8 cellular contexts compared by ENCODE assay signal in the genomic region with DNA sequence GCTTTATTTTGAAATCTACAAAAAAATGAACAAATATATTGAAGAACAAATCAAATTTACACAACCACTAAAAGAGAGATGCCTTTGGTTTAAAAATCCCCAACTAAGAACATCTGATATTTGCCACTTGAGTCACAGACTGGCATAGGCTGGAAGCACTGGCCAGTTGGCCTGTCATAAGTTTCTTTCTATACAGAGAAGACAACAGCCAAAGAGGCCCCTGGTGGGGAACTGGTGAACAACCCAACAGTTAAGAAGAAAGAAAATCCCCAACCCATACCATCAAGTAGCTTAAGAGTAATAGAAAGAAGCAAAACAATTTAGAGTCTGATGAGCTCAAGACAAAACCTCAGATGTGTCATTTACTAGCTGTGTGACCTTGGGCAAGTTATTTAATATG. TPM values are rescaled to one million over a fixed set of nuclear protein-coding genes. Genes with fewer than 3 reads are reported as not detected.
DNase-seq lines count a peak whose midpoint lies in the region; ATAC-seq and TF ChIP-seq lines count a peak whose summit lies in the region.

No MANE protein-coding gene starts in this region.

- DNase-seq in DMS53 (lab: John Stamatoyannopoulos, UW) (peak; percentile 66), DMS53 treated with DMSO at 0.1 percent for 48 hours (lab: John Stamatoyannopoulos, UW; ENCODE audit: unreplicated experiment) (no peak), chondrocyte (ENCODE audit: low spot score) (no peak), retinal pigment epithelial cell (ENCODE audit: low read depth) (no peak), retina (no peak), NCI-H2171 (lab: John Stamatoyannopoulos, UW) (no peak)

- H3K27me3 Mint-ChIP-seq in chondrocyte (ENCODE audit: low read depth): no peaks in the 10 kb centered on the region

- H3K9me3 Mint-ChIP-seq in chondrocyte (ENCODE audit: low read depth): peaks cover 7% of the 10 kb centered on the region

- H3K27ac Mint-ChIP-seq in chondrocyte (ENCODE audit: unreplicated experiment): no peak overlapping the region

- no peaks in the 10 kb centered on the region for H3K36me3 Mint-ChIP-seq in chondrocyte (ENCODE audit: low read depth)

- no peak overlapping the region for H3K4me3 Mint-ChIP-seq in chondrocyte (ENCODE audit: unreplicated experiment)

- H3K4me1 Mint-ChIP-seq in chondrocyte (ENCODE audit: low read depth): no peaks in the 10 kb centered on the region

- peak; percentile 71 for TF ChIP-seq CTCF in chondrocyte (IDR thresholded peaks at IDR 0.05)
- peak; percentile 60 for TF ChIP-seq CTCF in retinal pigment epithelial cell (conservative IDR thresholded peaks at IDR 0.05; ENCODE audit: low read depth, low read length)

- no peak overlapping the region for H3K4me3 ChIP-seq in retinal pigment epithelial cell (ENCODE audit: low read length)

- ATAC-seq in HG03521 (IDR thresholded peaks at IDR 0.05; ENCODE audit: unreplicated experiment) (peak; percentile 81), GM21528 (IDR thresholded peaks at IDR 0.05; ENCODE audit: low FRiP score, unreplicated experiment) (no peak)

RNA-seq across cellular contexts. Expression of gene OSR1, which starts 45.5 kb away (rescaled TPM):
- 14.1 to 34.5 TPM (median 32.3 TPM) in 3 replicates for total RNA-seq in chondrocyte
